Comparison of ENCODE assay signal across 7 cellular contexts in the genomic region with DNA sequence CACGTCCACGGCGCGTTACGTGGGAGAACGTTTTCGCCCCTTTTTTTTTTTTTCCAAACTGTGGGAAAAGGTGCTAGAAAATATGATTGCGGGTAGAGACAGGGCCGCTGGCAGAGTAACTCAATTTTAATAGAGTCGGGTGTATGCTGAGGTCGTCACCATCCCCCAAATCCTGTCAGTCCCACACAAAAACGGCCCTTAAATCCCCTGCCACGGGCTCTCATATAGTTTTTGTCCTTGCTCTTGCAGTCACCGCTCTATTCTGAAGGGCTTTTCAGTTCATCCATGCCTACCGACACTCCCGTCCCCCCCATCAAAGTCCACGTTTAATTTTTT. TPM values are rescaled to one million over a fixed set of nuclear protein-coding genes. Genes with fewer than 3 reads are reported as not detected.
DNase-seq lines count a peak whose midpoint lies in the region; ATAC-seq and TF ChIP-seq lines count a peak whose summit lies in the region.

No MANE protein-coding gene starts in this region.

- H3K27me3 Mint-ChIP-seq in osteocyte (ENCODE audit: unreplicated experiment), result no peaks in the 10 kb centered on the region

- H3K4me2 ChIP-seq in GM23248 (ENCODE audit: unreplicated experiment), result peak overlapping the region; percentile 80

- H3K27me3 ChIP-seq in GM23248 (replicated peaks; ENCODE audit: insufficient read depth), result no peaks in the 10 kb centered on the region
- H3K27me3 ChIP-seq in RWPE2 (ENCODE audit: insufficient read depth, poor library complexity, severe bottlenecking), result no peaks in the 10 kb centered on the region
- H3K27me3 ChIP-seq in esophagus squamous epithelium, result peaks cover 0 to 4% (median 0%) of the 10 kb centered on the region in 4 donors

- ATAC-seq in RWPE2 (ENCODE audit: low read depth), result no peak

- 0 to 2% methylated on average over 17 of the region's 17 CpGs for WGBS in GM23248 (ENCODE audit: low coverage in 1 of 2, low lambda C conversion rate in 2 of 2, missing lambda C conversion rate in 2 of 2), 2 experiments
- WGBS in esophagus squamous epithelium, 2 donors, result 0 to 19% methylated on average over 16 to 17 of the region's 17 CpGs

- peaks cover 41% of the 10 kb centered on the region for H3K79me2 ChIP-seq in GM23248 (ENCODE audit: insufficient read depth)

- peaks cover 3% of the 10 kb centered on the region; the same call in 1 of the 2 replicates for H3F3A ChIP-seq in GM23248 (ENCODE audit: insufficient read depth)

- peaks cover 26% of the 10 kb centered on the region for H3K4me1 Mint-ChIP-seq in osteocyte (ENCODE audit: unreplicated experiment)

- H3K27ac Mint-ChIP-seq in osteocyte (ENCODE audit: unreplicated experiment), result peak overlapping the region; percentile 98

- H3K27ac ChIP-seq in GM23248, result peak overlapping the region; percentile 99
- peak overlapping the region; percentile 81 for H3K27ac ChIP-seq in RWPE2 (ENCODE audit: poor library complexity, severe bottlenecking)
- H3K27ac ChIP-seq in esophagus squamous epithelium, result peak overlapping the region; percentile 94 to 97 (median 96)

- H3K9me3 Mint-ChIP-seq in osteocyte (ENCODE audit: unreplicated experiment), result peaks cover 6% of the 10 kb centered on the region

- H3K9me2 ChIP-seq in GM23248 (ENCODE audit: insufficient read depth), result no peaks in the 10 kb centered on the region

- H3K36me3 Mint-ChIP-seq in osteocyte (ENCODE audit: unreplicated experiment), result no peaks in the 10 kb centered on the region

- peak overlapping the region; percentile 85 for H3K4me3 Mint-ChIP-seq in osteocyte (ENCODE audit: unreplicated experiment)

- intact Hi-C loops in esophagus squamous epithelium (cut with DNase I), result no loop called here

- DNase-seq in GM23248, result no peak
- no peak for DNase-seq in RWPE2 (ENCODE audit: low spot score)
- no peak for DNase-seq in esophagus squamous epithelium (lab: John Stamatoyannopoulos, UW)
- DNase-seq in osteocyte (ENCODE audit: extremely low spot score, unreplicated experiment), result no peak
- no peak for DNase-seq in EL
- DNase-seq in middle frontal gyrus (ENCODE audit: extremely low spot score, low spot score), result no peak
- no peak for DNase-seq in OCI-M1 (lab: John Stamatoyannopoulos, UW)

- H4K20me1 ChIP-seq in GM23248 (ENCODE audit: insufficient read depth), result no peaks in the 10 kb centered on the region

- H3K4me3 ChIP-seq in GM23248 (peak overlapping the region; percentile 88), RWPE2 (ENCODE audit: severe bottlenecking) (peak overlapping the region; percentile 59), esophagus squamous epithelium (peak overlapping the region; percentile 74 to 89 (median 80))

- in situ Hi-C loops in GM23248 (cut with MboI), result no loop called here

- no peaks in the 10 kb centered on the region for H3K9me3 ChIP-seq in GM23248 (ENCODE audit: low read depth)
- no peaks in the 10 kb centered on the region for H3K9me3 ChIP-seq in RWPE2 (ENCODE audit: severe bottlenecking)
- H3K9me3 ChIP-seq in esophagus squamous epithelium, result no peaks in the 10 kb centered on the region

- H2AFZ ChIP-seq in GM23248, result peak overlapping the region; percentile 72

- H3K4me1 ChIP-seq in GM23248 (ENCODE audit: insufficient read depth) (peaks cover 8% of the 10 kb centered on the region; the same call in 1 of the 2 replicates), RWPE2 (ENCODE audit: insufficient read depth, poor library complexity, severe bottlenecking) (no peaks in the 10 kb centered on the region), esophagus squamous epithelium (peaks cover 0 to 32% (median 3%) of the 10 kb centered on the region in 3 donors)

- no peak for TF ChIP-seq CTCF in RWPE2 (IDR thresholded peaks at IDR 0.05; ENCODE audit: poor library complexity, severe bottlenecking)
- TF ChIP-seq CTCF in esophagus squamous epithelium (IDR thresholded peaks at IDR 0.05), result no peak
- no peak for TF ChIP-seq CTCF in osteocyte (IDR thresholded peaks at IDR 0.05)

- no peaks in the 10 kb centered on the region for H3K36me3 ChIP-seq in GM23248 (ENCODE audit: low read depth)
- H3K36me3 ChIP-seq in RWPE2 (ENCODE audit: low read depth), result no peaks in the 10 kb centered on the region
- H3K36me3 ChIP-seq in esophagus squamous epithelium, result no peaks in the 10 kb centered on the region

- peak overlapping the region; percentile 96 for H3K9ac ChIP-seq in GM23248

- TF ChIP-seq POLR2A in esophagus squamous epithelium (IDR thresholded peaks at IDR 0.05), result no peak

RNA-seq across cellular contexts. Expression of a gene that starts 0.8 kb away (rescaled TPM):
- 10.0 and 34.7 TPM in 2 replicates for total RNA-seq in GM23248 (2014; rRNA removed; shearing (Covaris generic))
- 11.5 and 13.3 TPM in 2 replicates for polyA plus RNA-seq in GM23248 (2016; fragmentation: Nextera tagmentation; extraction: Ambion mirVana)
- total RNA-seq in esophagus squamous epithelium, result 10 to 100 TPM; 21.6 to 37.6 (median 28.9) TPM
- total RNA-seq in osteocyte, result 52.4 and 53.0 TPM in 2 replicates
